25 cellular contexts compared by ENCODE assay signal in the genomic region with DNA sequence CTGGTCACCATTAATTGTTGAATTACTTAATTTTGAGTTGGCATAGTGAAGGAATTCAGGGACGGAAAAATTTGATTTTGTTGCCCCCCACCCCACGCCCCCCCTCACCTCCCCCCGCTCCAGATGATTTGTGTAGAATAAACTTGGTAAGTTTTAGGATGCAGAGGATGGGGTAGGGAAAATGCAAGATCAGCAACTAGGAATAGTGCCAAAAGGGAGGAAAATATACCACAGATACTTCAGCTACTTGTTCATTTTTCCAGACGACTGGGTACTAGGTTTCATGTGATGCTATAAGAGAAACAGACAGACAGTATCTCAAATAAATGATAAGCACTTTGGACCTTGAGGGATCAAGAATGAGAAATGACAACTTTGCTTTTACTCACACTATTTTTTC.
DNase-seq lines count a peak whose midpoint lies in the region; ATAC-seq and TF ChIP-seq lines count a peak whose summit lies in the region.
"Had no signal": no experiment of that assay in that cellular context is flagged by ENCODE, and none has a peak within 500 bp of the region (broad histone marks: within the 10 kb centered on the region; RNA-seq: fewer than 3 reads in every experiment).

No MANE protein-coding gene starts in this region.

- no peak overlapping the region for H3K4me3 Mint-ChIP-seq in activated CD8-positive, alpha-beta memory T cell treated with anti-CD3 and anti-CD28 coated beads, Interleukin-2, amount 10 ng/mL, durations not matched to agents 7 days and 5 days
- H3K4me3 Mint-ChIP-seq: CD14-positive monocyte; CD4-positive, alpha-beta memory T cell; CD4-positive, CD25-positive, alpha-beta regulatory T cell; CD8-positive, alpha-beta memory T cell had no signal

- H3K23ac ChIP-seq in mesendoderm (ENCODE audit: low read length) = no peak overlapping the region

- no peak for TF ChIP-seq CTCF in tibial artery (IDR thresholded peaks at IDR 0.05)

- H3K27me3 ChIP-seq in BLaER1 = no peaks in the 10 kb centered on the region
- H3K27me3 ChIP-seq in BLaER1 treated with 17β-estradiol and CSF1 and Interleukin-3, amounts not matched to agents 10 nM and 100 nM = no peaks in the 10 kb centered on the region
- no peaks in the 10 kb centered on the region for H3K27me3 ChIP-seq in HUES48 (ENCODE audit: control insufficient read depth, insufficient read depth, low read length)
- no peaks in the 10 kb centered on the region for H3K27me3 ChIP-seq in mesendoderm (ENCODE audit: insufficient read depth, low read length, poor library complexity)
- H3K27me3 ChIP-seq in tibial artery = no peaks in the 10 kb centered on the region
- H3K27me3 ChIP-seq: BE2C had no signal

- H3K56ac ChIP-seq in mesendoderm (ENCODE audit: low read length) = no peak overlapping the region

- no peaks in the 10 kb centered on the region for H3K79me1 ChIP-seq in mesendoderm (ENCODE audit: low read length)

- peak overlapping the region; percentile 56 for H4K8ac ChIP-seq in mesendoderm (ENCODE audit: low read depth, low read length)

- no CpG with 5 or more reads among the region's 4 CpGs for WGBS in mesendoderm (ENCODE audit: extremely low coverage, insufficient coverage, low lambda C conversion rate)

- H3K4ac ChIP-seq in mesendoderm (ENCODE audit: low read depth, low read length) = no peak overlapping the region

- no peak overlapping the region for H2BK120ac ChIP-seq in mesendoderm (ENCODE audit: low read depth, low read length)

- no peak overlapping the region for H2AK5ac ChIP-seq in mesendoderm (ENCODE audit: low read length)

- H3K27ac Mint-ChIP-seq in activated CD8-positive, alpha-beta memory T cell treated with anti-CD3 and anti-CD28 coated beads, Interleukin-2, amount 10 ng/mL, durations not matched to agents 7 days and 5 days = no peak overlapping the region
- H3K27ac Mint-ChIP-seq: CD14-positive monocyte; CD4-positive, alpha-beta memory T cell; CD4-positive, CD25-positive, alpha-beta regulatory T cell; CD8-positive, alpha-beta memory T cell had no signal

- no peaks in the 10 kb centered on the region for H3K4me1 Mint-ChIP-seq in activated CD8-positive, alpha-beta memory T cell treated with anti-CD3 and anti-CD28 coated beads, Interleukin-2, amount 10 ng/mL, durations not matched to agents 7 days and 5 days
- H3K4me1 Mint-ChIP-seq: CD14-positive monocyte; CD4-positive, alpha-beta memory T cell; CD4-positive, CD25-positive, alpha-beta regulatory T cell; CD8-positive, alpha-beta memory T cell had no signal

- DNase-seq in mesendoderm = no peak
- DNase-seq in activated CD8-positive, alpha-beta memory T cell treated with anti-CD3 and anti-CD28 coated beads, Interleukin-2, amount 10 ng/mL, durations not matched to agents 7 days and 5 days = no peak
- DNase-seq in NCI-H2171 treated with DMSO at 0.1 percent for 48 hours (lab: John Stamatoyannopoulos, UW) = no peak
- DNase-seq in head of caudate nucleus = no peak
- DNase-seq in tibial artery = no peak
- DNase-seq: 8988T; ACHN; BE2C; C1 segment of cervical spinal cord; CD4-positive, alpha-beta memory T cell; CD4-positive, CD25-positive, alpha-beta regulatory T cell; CD8-positive, alpha-beta memory T cell; COR-L47; DMS 273 treated with DMSO at 0.1 percent for 48 hours; DMS153; DMS53; DMS79; DND-41; EL; GDM1 had no signal

- no peak overlapping the region for H4K5ac ChIP-seq in mesendoderm (ENCODE audit: low read length)

- H3K27ac ChIP-seq in BLaER1 = no peak overlapping the region
- no peak overlapping the region for H3K27ac ChIP-seq in BLaER1 treated with 17β-estradiol and CSF1 and Interleukin-3, amounts not matched to agents 10 nM and 100 nM
- peak overlapping the region; percentile 25 for H3K27ac ChIP-seq in HUES48 (ENCODE audit: low read depth, low read length)
- no peak overlapping the region for H3K27ac ChIP-seq in mesendoderm (ENCODE audit: low read depth, low read length)
- no peak overlapping the region for H3K27ac ChIP-seq in tibial artery

- no peaks in the 10 kb centered on the region for H3K79me2 ChIP-seq in mesendoderm (ENCODE audit: control insufficient read depth, insufficient read depth, low read length)

- H3K4me2 ChIP-seq in BLaER1 = peak overlapping the region; percentile 25
- H3K4me2 ChIP-seq in BLaER1 treated with 17β-estradiol and CSF1 and Interleukin-3, amounts not matched to agents 10 nM and 100 nM = peak overlapping the region in 7 of 11 experiments; percentile 2 to 42 (median 8); a peak in 7 of 22 replicates
- H3K4me2 ChIP-seq in mesendoderm (ENCODE audit: low read length) = no peak overlapping the region

- ATAC-seq in activated CD8-positive, alpha-beta memory T cell treated with anti-CD3 and anti-CD28 coated beads, Interleukin-2, amount 10 ng/mL, durations not matched to agents 7 days and 5 days = no peak
- ATAC-seq: GM12878 had no signal

- H3K9me3 Mint-ChIP-seq in activated CD8-positive, alpha-beta memory T cell treated with anti-CD3 and anti-CD28 coated beads, Interleukin-2, amount 10 ng/mL, durations not matched to agents 7 days and 5 days (ENCODE audit: low read depth) = no peaks in the 10 kb centered on the region

- H3K18ac ChIP-seq in mesendoderm (ENCODE audit: low read length) = no peak overlapping the region

- H3K9me3 ChIP-seq in BLaER1 = no peaks in the 10 kb centered on the region
- H3K9me3 ChIP-seq in BLaER1 treated with 17β-estradiol and CSF1 and Interleukin-3, amounts not matched to agents 10 nM and 100 nM (replicated peaks in 1 of 11) = no peaks in the 10 kb centered on the region
- H3K9me3 ChIP-seq in HUES48 (ENCODE audit: control insufficient read depth, insufficient read depth, low read length) = no peaks in the 10 kb centered on the region
- no peaks in the 10 kb centered on the region for H3K9me3 ChIP-seq in tibial artery
- H3K9me3 ChIP-seq: BE2C had no signal

- no peaks in the 10 kb centered on the region for H3K36me3 Mint-ChIP-seq in activated CD8-positive, alpha-beta memory T cell treated with anti-CD3 and anti-CD28 coated beads, Interleukin-2, amount 10 ng/mL, durations not matched to agents 7 days and 5 days
- H3K36me3 Mint-ChIP-seq: CD14-positive monocyte; CD4-positive, alpha-beta memory T cell; CD4-positive, CD25-positive, alpha-beta regulatory T cell; CD8-positive, alpha-beta memory T cell had no signal

- no peak overlapping the region for H3K4me3 ChIP-seq in BLaER1
- no peak overlapping the region for H3K4me3 ChIP-seq in BLaER1 treated with 17β-estradiol and CSF1 and Interleukin-3, amounts not matched to agents 10 nM and 100 nM
- H3K4me3 ChIP-seq in HUES48 (ENCODE audit: low read depth, low read length) = no peak overlapping the region
- no peak overlapping the region for H3K4me3 ChIP-seq in mesendoderm (ENCODE audit: low read length)
- no peak overlapping the region for H3K4me3 ChIP-seq in tibial artery
- H3K4me3 ChIP-seq: GM12878 had no signal

- no peak overlapping the region for H2BK15ac ChIP-seq in mesendoderm (replicated peaks; ENCODE audit: low read depth)

- H4K20me1 ChIP-seq in BLaER1 = no peaks in the 10 kb centered on the region
- H4K20me1 ChIP-seq in BLaER1 treated with 17β-estradiol and CSF1 and Interleukin-3, amounts not matched to agents 10 nM and 100 nM = no peaks in the 10 kb centered on the region

- H3K36me3 ChIP-seq in BLaER1 = no peaks in the 10 kb centered on the region
- no peaks in the 10 kb centered on the region for H3K36me3 ChIP-seq in BLaER1 treated with 17β-estradiol and CSF1 and Interleukin-3, amounts not matched to agents 10 nM and 100 nM
- no peaks in the 10 kb centered on the region for H3K36me3 ChIP-seq in HUES48 (ENCODE audit: control insufficient read depth, insufficient read depth, low read length)
- H3K36me3 ChIP-seq in mesendoderm (ENCODE audit: control insufficient read depth, insufficient read depth, low read length) = no peaks in the 10 kb centered on the region
- no peaks in the 10 kb centered on the region for H3K36me3 ChIP-seq in tibial artery
- H3K36me3 ChIP-seq: BE2C had no signal

- no peaks in the 10 kb centered on the region for H3K27me3 Mint-ChIP-seq in activated CD8-positive, alpha-beta memory T cell treated with anti-CD3 and anti-CD28 coated beads, Interleukin-2, amount 10 ng/mL, durations not matched to agents 7 days and 5 days
- H3K27me3 Mint-ChIP-seq: CD4-positive, alpha-beta memory T cell; CD4-positive, CD25-positive, alpha-beta regulatory T cell; CD8-positive, alpha-beta memory T cell had no signal

- CTCF ChIA-PET in activated CD8-positive, alpha-beta memory T cell treated with anti-CD3 and anti-CD28 coated beads, Interleukin-2, amount 10 ng/mL, durations not matched to agents 7 days and 5 days (lab: Charles Lee) = no interaction called here

- H3K4me1 ChIP-seq in BLaER1 = peaks cover 9% of the 10 kb centered on the region
- H3K4me1 ChIP-seq in BLaER1 treated with 17β-estradiol and CSF1 and Interleukin-3, amounts not matched to agents 10 nM and 100 nM = peaks cover 0 to 9% (median 7%) of the 10 kb centered on the region in 10 experiments; a peak in 13 of 20 replicates
- H3K4me1 ChIP-seq in HUES48 (ENCODE audit: control insufficient read depth, insufficient read depth, low read length) = peaks cover 22% of the 10 kb centered on the region
- no peaks in the 10 kb centered on the region for H3K4me1 ChIP-seq in mesendoderm (ENCODE audit: control insufficient read depth, low read depth, low read length)
- H3K4me1 ChIP-seq in tibial artery = no peaks in the 10 kb centered on the region
- H3K4me1 ChIP-seq: BE2C had no signal

- intact Hi-C loops in head of caudate nucleus (cut with DNase I) = no loop called here
- intact Hi-C loops in tibial artery (cut with DNase I; ENCODE audit: low total_unique reads) = no loop called here

- H3K9ac ChIP-seq in BLaER1 = no peak overlapping the region
- no peak overlapping the region for H3K9ac ChIP-seq in BLaER1 treated with 17β-estradiol and CSF1 and Interleukin-3, amounts not matched to agents 10 nM and 100 nM
- no peak overlapping the region for H3K9ac ChIP-seq in HUES48 (ENCODE audit: low read depth, low read length)
- H3K9ac ChIP-seq in mesendoderm (ENCODE audit: low read length) = no peak overlapping the region

- no peak overlapping the region for H2BK5ac ChIP-seq in mesendoderm (ENCODE audit: low read length)
